21 cellular contexts compared by ENCODE assay signal in the genomic region with DNA sequence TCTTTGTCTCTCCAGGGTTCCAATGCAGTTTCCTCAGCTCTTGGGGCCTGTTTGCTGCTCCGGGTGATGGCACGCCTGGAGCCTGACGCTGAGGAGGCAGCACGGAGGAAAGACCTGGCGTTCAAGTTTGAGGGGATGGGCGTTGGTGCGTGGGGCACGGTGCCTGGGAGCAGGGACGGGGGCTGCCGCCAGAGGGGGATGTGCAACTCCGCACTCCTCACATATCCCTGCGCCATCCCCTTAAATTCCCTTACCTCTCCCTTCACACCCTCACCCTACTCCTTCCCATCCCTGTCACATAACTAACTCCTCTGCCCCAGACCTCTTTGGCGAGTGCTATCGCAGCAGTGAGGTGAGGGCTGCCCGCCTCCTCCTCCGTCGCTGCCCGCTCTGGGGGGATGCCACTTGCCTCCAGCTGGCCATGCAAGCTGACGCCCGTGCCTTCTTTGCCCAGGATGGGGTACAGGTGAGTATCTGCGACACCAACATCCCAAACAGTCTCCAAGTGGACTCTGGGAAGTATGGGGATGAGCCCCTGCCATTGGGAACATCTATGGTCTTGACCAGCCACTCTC. TPM values are rescaled to one million over a fixed set of nuclear protein-coding genes. Genes with fewer than 3 reads are reported as not detected.
A peak's percentile ranks its signal among the peaks of the same experiment; 100 is the strongest.
DNase-seq lines count a peak whose midpoint lies in the region; ATAC-seq and TF ChIP-seq lines count a peak whose summit lies in the region.
"Had no signal": no experiment of that assay in that cellular context is flagged by ENCODE, and none has a peak within 500 bp of the region (broad histone marks: within the 10 kb centered on the region; RNA-seq: fewer than 3 reads in every experiment).

No MANE protein-coding gene starts in this region.

- peaks cover 57% of the 10 kb centered on the region for H3K36me3 Mint-ChIP-seq in chondrocyte (ENCODE audit: low read depth)
- H3K36me3 Mint-ChIP-seq in activated T-cell treated with anti-CD3 and anti-CD28 coated beads, Interleukin-2, amount 50 U/mL, for 72 hours (ENCODE audit: insufficient read depth in 2 of 2): peaks cover 2 to 4% of the 10 kb centered on the region in 2 donors

- ATAC-seq in heart left ventricle (peak in 2 of 4 donors; percentile 20 to 23), left cardiac atrium (no peak), lower lobe of right lung (no peak)
- ATAC-seq in activated T-cell treated with anti-CD3 and anti-CD28 coated beads, Interleukin-2, amount 50 U/mL, for 72 hours (replicated peaks in 1 of 2): no peak

- intact Hi-C loops in heart left ventricle (cut with DNase I) (no loop called here), left cardiac atrium (cut with DNase I) (no loop called here), lower lobe of right lung (cut with DNase I) (no loop called here)

- peak overlapping the region; percentile 57 for H3K27ac Mint-ChIP-seq in chondrocyte (ENCODE audit: unreplicated experiment)
- H3K27ac Mint-ChIP-seq in activated T-cell treated with anti-CD3 and anti-CD28 coated beads, Interleukin-2, amount 50 U/mL, for 72 hours: no peak overlapping the region
- H3K27ac Mint-ChIP-seq: CD8-positive, alpha-beta memory T cell; IgD-negative memory B cell had no signal

- TF ChIP-seq CTCF in heart left ventricle (IDR thresholded peaks at IDR 0.05) (no peak), chondrocyte (IDR thresholded peaks at IDR 0.05) (no peak), lower lobe of right lung (IDR thresholded peaks at IDR 0.05) (no peak)

- peak overlapping the region in 9 of 12 donors; percentile 7 to 73 (median 55) for H3K27ac ChIP-seq in heart left ventricle
- peak overlapping the region; percentile 64 for H3K27ac ChIP-seq in lower lobe of right lung
- peak overlapping the region; percentile 14 for H3K27ac ChIP-seq in subcutaneous abdominal adipose tissue (ENCODE audit: low read depth, low read length)
- no peak overlapping the region for H3K27ac ChIP-seq in substantia nigra (ENCODE audit: low read depth, low read length, poor library complexity, severe bottlenecking)
- H3K27ac ChIP-seq: BLaER1, HL-60 had no signal

- no peak overlapping the region for H3K9ac ChIP-seq in subcutaneous abdominal adipose tissue (ENCODE audit: low read length in 5 of 5)
- H3K9ac ChIP-seq: BLaER1 had no signal

- H3K4me3 ChIP-seq in heart left ventricle (no peak overlapping the region), lower lobe of right lung (no peak overlapping the region), subcutaneous abdominal adipose tissue (ENCODE audit: low read depth in 1 of 5, low read length in 5 of 5) (no peak overlapping the region)
- H3K4me3 ChIP-seq: BLaER1, HAP-1 had no signal

- 86 to 92% (median 90%) methylated on average over 19 to 21 of the region's 21 CpGs for whole genome bisulfite sequencing in heart left ventricle, 4 donors

- H3K9me3 Mint-ChIP-seq in chondrocyte (ENCODE audit: low read depth): peaks cover 4% of the 10 kb centered on the region
- H3K9me3 Mint-ChIP-seq in activated T-cell treated with anti-CD3 and anti-CD28 coated beads, Interleukin-2, amount 50 U/mL, for 72 hours: peaks cover 0 to 2% of the 10 kb centered on the region in 2 donors

- peaks cover 0 to 100% (median 79%) of the 10 kb centered on the region in 9 donors for H3K36me3 ChIP-seq in heart left ventricle
- H3K36me3 ChIP-seq in lower lobe of right lung: peaks cover 84% of the 10 kb centered on the region
- H3K36me3 ChIP-seq in subcutaneous abdominal adipose tissue (ENCODE audit: control insufficient read depth in 5 of 5, insufficient read depth in 5 of 5, low read length in 5 of 5): peaks cover 16 to 59% (median 40%) of the 10 kb centered on the region in 5 donors

- H3K4me3 Mint-ChIP-seq in chondrocyte (ENCODE audit: unreplicated experiment): no peak overlapping the region
- H3K4me3 Mint-ChIP-seq in activated T-cell treated with anti-CD3 and anti-CD28 coated beads, Interleukin-2, amount 50 U/mL, for 72 hours: no peak overlapping the region
- H3K4me3 Mint-ChIP-seq: CD8-positive, alpha-beta memory T cell; IgD-negative memory B cell had no signal

- no peaks in the 10 kb centered on the region for H3K4me1 Mint-ChIP-seq in chondrocyte (ENCODE audit: low read depth)
- peaks cover 8% of the 10 kb centered on the region for H3K4me1 Mint-ChIP-seq in activated T-cell treated with anti-CD3 and anti-CD28 coated beads, Interleukin-2, amount 50 U/mL, for 72 hours (ENCODE audit: low read depth)

- no peaks in the 10 kb centered on the region for H3K27me3 Mint-ChIP-seq in chondrocyte (ENCODE audit: low read depth)
- peaks cover under 1% of the 10 kb centered on the region for H3K27me3 Mint-ChIP-seq in activated T-cell treated with anti-CD3 and anti-CD28 coated beads, Interleukin-2, amount 50 U/mL, for 72 hours (ENCODE audit: low read depth)

- H3K9me3 ChIP-seq in heart left ventricle (peaks cover 0 to 8% (median 0%) of the 10 kb centered on the region in 12 donors), lower lobe of right lung (no peaks in the 10 kb centered on the region), subcutaneous abdominal adipose tissue (ENCODE audit: control insufficient read depth in 5 of 5, low read length in 5 of 5) (no peaks in the 10 kb centered on the region)
- H3K9me3 ChIP-seq: HAP-1 had no signal

- H3K4me1 ChIP-seq in heart left ventricle: peaks cover 0 to 16% (median 5%) of the 10 kb centered on the region in 12 donors
- peaks cover 15% of the 10 kb centered on the region for H3K4me1 ChIP-seq in lower lobe of right lung
- H3K4me1 ChIP-seq in subcutaneous abdominal adipose tissue (ENCODE audit: control insufficient read depth in 5 of 5, insufficient read depth in 5 of 5, low read length in 5 of 5): peaks cover 0 to 22% (median 0%) of the 10 kb centered on the region in 5 donors
- H3K4me1 ChIP-seq: HAP-1 had no signal

- TF ChIP-seq POLR2A in heart left ventricle (IDR thresholded peaks at IDR 0.05): no peak

- no peaks in the 10 kb centered on the region for H3K27me3 ChIP-seq in heart left ventricle
- H3K27me3 ChIP-seq in lower lobe of right lung (ENCODE audit: low read depth): no peaks in the 10 kb centered on the region
- H3K27me3 ChIP-seq in subcutaneous abdominal adipose tissue (ENCODE audit: control insufficient read depth in 5 of 5, insufficient read depth in 4 of 5, low read length in 5 of 5): no peaks in the 10 kb centered on the region
- H3K27me3 ChIP-seq: BLaER1 had no signal

- DNase-seq in heart left ventricle (no peak), left cardiac atrium (no peak), chondrocyte (ENCODE audit: low spot score) (no peak), lower lobe of right lung (peak; percentile 29), substantia nigra (lab: John Stamatoyannopoulos, UW) (no peak), activated gamma-delta T cell treated with Interleukin-2 at 50 U/mL for 16 hours (no peak)
- no peak for DNase-seq in activated T-cell treated with anti-CD3 and anti-CD28 coated beads, Interleukin-2, amount 50 U/mL, for 72 hours
- DNase-seq: CD8-positive, alpha-beta memory T cell; DMS79 treated with DMSO at 0.1 percent for 48 hours; MV-4-11; NCI-H1417; NCI-H187 treated with DMSO at 0.1 percent for 48 hours; NCI-H526 treated with DMSO at 0.1 percent for 48 hours; NK-92 treated with Interleukin-12 subunit alpha and Interleukin-12 subunit beta, amount 100 ng/mL, for 24 hours; SIG-M5 had no signal

RNA-seq across cellular contexts. Expression of gene TRPM4, which starts 31.1 kb away (rescaled TPM):
- 10 to 100 TPM; 19.3 to 34.5 (median 25.8) TPM for total RNA-seq in heart left ventricle
- 10 to 100 TPM; 16.8 to 45.3 TPM for polyA plus RNA-seq in heart left ventricle
- 10 to 100 TPM; 24.4 to 30.6 TPM for total RNA-seq in left cardiac atrium
- 42.2 to 53.4 TPM (median 50.2 TPM) in 3 replicates for total RNA-seq in chondrocyte
- total RNA-seq in lower lobe of right lung: 51.6 TPM
- total RNA-seq in activated T-cell treated with anti-CD3 and anti-CD28 coated beads, Interleukin-2, amount 50 U/mL, for 72 hours: 1 to 10 TPM in 1 of 2 donors, under 1 TPM in 1; 0.96 to 1.5 TPM
- total RNA-seq: CD8-positive, alpha-beta memory T cell had no signal
- polyA plus RNA-seq: CD8-positive, alpha-beta memory T cell; IgD-negative memory B cell had no signal

RNA-seq across cellular contexts. Expression of gene HRC, which starts 33.5 kb away (rescaled TPM):
- 1,000 to 10,000 TPM in 4 of 9 donors, 100 to 1,000 TPM in 5; 544 to 1,953 (median 875) TPM for total RNA-seq in heart left ventricle
- 100 to 1,000 TPM; 267 to 867 TPM for polyA plus RNA-seq in heart left ventricle
- total RNA-seq in left cardiac atrium: 100 to 1,000 TPM; 480 to 499 TPM
- total RNA-seq in chondrocyte: not detected in 3 replicates
- total RNA-seq in lower lobe of right lung: 1.8 TPM
- not detected for total RNA-seq in activated T-cell treated with anti-CD3 and anti-CD28 coated beads, Interleukin-2, amount 50 U/mL, for 72 hours
- total RNA-seq: CD8-positive, alpha-beta memory T cell; OCI-LY7 had no signal
- polyA plus RNA-seq: CD8-positive, alpha-beta memory T cell; IgD-negative memory B cell had no signal

Comparison
In these comparisons a context has a peak if more than half of its experiments do, and no peak if none do; other contexts are left out.
1. RNA of gene TRPM4, which starts 31.1 kb away (total RNA-seq): 51.6 TPM in lower lobe of right lung (single experiment), 42.2 to 53.4 TPM in chondrocyte, 24.4 to 30.6 TPM in left cardiac atrium and 19.3 to 34.5 TPM in heart left ventricle; 0.96 to 1.5 TPM in activated T-cell treated with anti-CD3 and anti-CD28 coated beads, Interleukin-2, amount 50 U/mL, for 72 hours; every median in the first group is over 4 times any median in the second.
2. RNA of gene HRC, which starts 33.5 kb away (total RNA-seq): 544 to 1,953 TPM in heart left ventricle and 480 to 499 TPM in left cardiac atrium; 1.8 TPM in lower lobe of right lung (single experiment), not detected in chondrocyte and not detected in activated T-cell treated with anti-CD3 and anti-CD28 coated beads, Interleukin-2, amount 50 U/mL, for 72 hours; every median in the first group is over 100 times any median in the second.